ENCODE assay signal across 20 cellular contexts in the genomic region with DNA sequence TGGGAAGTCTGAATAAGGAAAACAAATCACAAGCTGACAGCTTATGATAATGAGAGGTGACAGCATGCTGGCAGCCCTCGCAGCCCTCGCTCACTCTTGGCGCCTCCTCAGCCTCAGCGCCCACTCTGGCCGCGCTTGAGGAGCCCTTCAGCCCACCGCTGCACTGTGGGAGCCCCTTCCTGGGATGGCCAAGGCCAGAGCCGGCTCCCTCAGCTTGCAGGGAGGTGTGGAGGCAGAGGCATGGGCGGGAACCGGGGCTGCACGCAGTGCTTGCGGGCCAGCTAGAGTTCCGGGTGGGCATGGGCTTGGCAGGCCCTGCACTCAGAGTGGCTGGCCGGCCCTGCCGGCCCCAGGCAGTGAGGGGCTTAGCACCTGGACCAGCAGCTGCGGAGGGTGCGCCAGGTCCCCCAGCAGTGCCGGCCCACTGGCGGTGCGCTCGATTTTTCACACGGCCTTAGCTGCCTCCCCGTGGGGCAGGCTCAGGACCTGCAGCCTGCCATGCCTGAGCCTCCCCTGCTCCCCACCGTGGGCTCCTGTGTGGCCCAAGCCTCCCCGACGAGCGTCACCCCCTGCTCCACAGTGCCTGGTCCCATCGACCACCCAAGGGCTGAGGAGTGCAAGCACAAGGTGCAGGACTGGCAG. TPM values are rescaled to one million over a fixed set of nuclear protein-coding genes. Genes with fewer than 3 reads are reported as not detected.
"Had no signal": no experiment of that assay in that cellular context is flagged by ENCODE, and none has a peak within 500 bp of the region (broad histone marks: within the 10 kb centered on the region; RNA-seq: fewer than 3 reads in every experiment).

No MANE protein-coding gene starts in this region.

RNA-seq across cellular contexts. Expression of gene USP26, which starts 52.6 kb away (rescaled TPM):
- total RNA-seq: activated naive CD4-positive, alpha-beta T cell treated with anti-CD3 and anti-CD28 coated beads for 36 hours; activated naive CD4-positive, alpha-beta T cell treated with anti-CD3 and anti-CD28 coated beads, Interleukin-2, amount 50 U/mL, for 72 hours; activated naive CD8-positive, alpha-beta T cell treated with anti-CD3 and anti-CD28 coated beads for 36 hours; activated naive CD8-positive, alpha-beta T cell treated with anti-CD3 and anti-CD28 coated beads, Interleukin-2, amount 10 ng/mL, durations not matched to agents 7 days and 5 days; activated T-cell treated with anti-CD3 and anti-CD28 coated beads, Interleukin-2, amount 50 U/mL, for 4 hours; activated T-cell treated with anti-CD3 and anti-CD28 coated beads, Interleukin-2, amount 50 U/mL, for 72 hours; activated T-helper 1 cell treated with anti-CD3 and anti-CD28 coated beads, Interleukin-12 subunit alpha, Interleukin-12 subunit beta, Interleukin-2, Interleukin-4 antibody, amounts not matched to agents 30 ng/mL and 10 ng/mL and 1 ng/mL, durations not matched to agents 14 hours and 24 hours and 36 hours; activated T-helper 17 cell treated with anti-CD3 and anti-CD28 coated beads, Interleukin-2, amount 50 U/mL, for 72 hours; activated T-helper 2 cell treated with anti-CD3 and anti-CD28 coated beads, Interferon-gamma antibody, Interleukin-2, Interleukin-4, amounts not matched to agents 10 μg/mL and 5 μg/mL and 100 μg/mL, durations not matched to agents 14 hours and 24 hours and 36 hours; adrenal gland; aorta; ascending aorta; astrocyte; body of pancreas; breast epithelium; bronchial epithelial cell; cardiac muscle cell; cardiac septum; cerebellum had no signal
- polyA plus RNA-seq: adipose tissue, adrenal gland, aorta, cardiac muscle cell had no signal
